ENCODE assay signal across 8 cellular contexts in the genomic region with DNA sequence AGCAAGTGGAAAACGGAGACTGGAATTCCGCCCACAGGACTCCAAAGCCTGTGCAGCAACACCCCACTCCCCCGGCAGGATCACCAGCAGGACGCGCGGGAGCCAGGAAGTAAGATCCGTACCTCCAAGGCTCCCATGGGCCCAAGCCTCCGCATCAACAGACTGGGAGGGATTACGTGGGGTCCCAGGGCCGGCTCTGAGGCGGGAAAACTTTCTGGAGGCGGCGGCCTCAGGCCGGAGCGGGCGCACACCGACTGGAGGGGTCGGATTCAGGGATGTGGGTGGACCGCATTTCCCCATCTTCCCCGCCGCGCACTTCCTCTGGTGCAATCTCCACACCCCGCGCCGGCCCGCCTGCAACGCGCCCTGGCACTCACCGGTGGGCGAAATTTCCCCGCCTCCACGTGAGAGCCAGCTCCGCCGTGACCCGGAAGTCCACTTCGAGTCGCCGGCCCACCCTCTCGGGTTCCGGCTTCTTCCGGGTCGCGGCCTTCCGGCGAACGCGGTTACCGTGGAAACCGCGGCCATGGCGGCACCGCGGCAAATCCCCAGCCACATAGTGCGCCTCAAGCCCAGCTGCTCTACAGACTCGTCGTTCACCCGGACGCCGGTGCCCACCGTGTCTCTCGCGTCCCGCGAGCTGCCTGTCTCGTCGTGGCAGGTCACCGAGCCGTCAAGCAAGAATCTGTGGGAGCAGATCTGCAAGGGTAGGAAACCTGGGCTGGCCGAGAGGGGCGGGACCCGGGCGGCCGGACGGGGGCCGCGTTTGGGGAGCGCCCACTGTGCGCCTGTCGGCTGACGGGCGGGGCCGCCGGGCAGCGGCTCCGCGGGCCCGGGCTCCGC. TPM values are rescaled to one million over a fixed set of nuclear protein-coding genes. Genes with fewer than 3 reads are reported as not detected.
DNase-seq lines count a peak whose midpoint lies in the region; ATAC-seq and TF ChIP-seq lines count a peak whose summit lies in the region.

A gene with protein sequence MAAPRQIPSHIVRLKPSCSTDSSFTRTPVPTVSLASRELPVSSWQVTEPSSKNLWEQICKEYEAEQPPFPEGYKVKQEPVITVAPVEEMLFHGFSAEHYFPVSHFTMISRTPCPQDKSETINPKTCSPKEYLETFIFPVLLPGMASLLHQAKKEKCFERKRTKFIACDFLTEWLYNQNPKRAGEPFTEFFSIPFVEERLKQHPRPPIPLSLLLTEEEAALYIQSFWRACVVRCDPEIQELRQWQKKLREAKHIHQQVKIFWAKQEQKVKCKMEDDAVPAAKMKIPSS (plus strand): TSS at position 491 of the 843 bp plus-strand sequence. CDS start 36 bp downstream, at position 527.
A gene with protein sequence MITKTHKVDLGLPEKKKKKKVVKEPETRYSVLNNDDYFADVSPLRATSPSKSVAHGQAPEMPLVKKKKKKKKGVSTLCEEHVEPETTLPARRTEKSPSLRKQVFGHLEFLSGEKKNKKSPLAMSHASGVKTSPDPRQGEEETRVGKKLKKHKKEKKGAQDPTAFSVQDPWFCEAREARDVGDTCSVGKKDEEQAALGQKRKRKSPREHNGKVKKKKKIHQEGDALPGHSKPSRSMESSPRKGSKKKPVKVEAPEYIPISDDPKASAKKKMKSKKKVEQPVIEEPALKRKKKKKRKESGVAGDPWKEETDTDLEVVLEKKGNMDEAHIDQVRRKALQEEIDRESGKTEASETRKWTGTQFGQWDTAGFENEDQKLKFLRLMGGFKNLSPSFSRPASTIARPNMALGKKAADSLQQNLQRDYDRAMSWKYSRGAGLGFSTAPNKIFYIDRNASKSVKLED (minus strand): TSS at position 447 of the 843 bp plus-strand sequence. CDS start 3,192 bp downstream, outside the sequence.

- in situ Hi-C loops in astrocyte of the cerebellum (cut with HindIII; ENCODE audit: low sequenced_read_pairs): no loop called here

- peak; percentile 21 for DNase-seq in NCI-H1417 treated with DMSO at 0.1 percent for 48 hours (lab: John Stamatoyannopoulos, UW)
- peak; percentile 85 for DNase-seq in T-helper 22 cell (ENCODE audit: low read depth)
- DNase-seq in astrocyte of the cerebellum (ENCODE audit: low read depth): peak; percentile 70
- peak; percentile 96 for DNase-seq in hepatic stellate cell (ENCODE audit: low spot score)
- DNase-seq in vagina (ENCODE audit: extremely low spot score in 2 of 2): no peak

- TF ChIP-seq CTCF in astrocyte of the cerebellum (IDR thresholded peaks at IDR 0.05; ENCODE audit: low read depth, low read length, missing control alignments) (no peak), vagina (IDR thresholded peaks at IDR 0.05) (peak in 1 of 3 experiments; percentile 4)

- H3K27me3 ChIP-seq in rectal smooth muscle tissue (ENCODE audit: control insufficient read depth, insufficient read depth, low read length) (no peaks in the 10 kb centered on the region), vagina (no peaks in the 10 kb centered on the region)

- H3K4me1 ChIP-seq in rectal smooth muscle tissue (ENCODE audit: control insufficient read depth, insufficient read depth, low read length) (peaks cover 3% of the 10 kb centered on the region), vagina (peaks cover 27% of the 10 kb centered on the region)

- H3K9ac ChIP-seq in rectal smooth muscle tissue (ENCODE audit: low read length): peak within 1 kb of the TSS; percentile 45

- peak within 1 kb of the TSS; percentile 68 for H3K4me3 ChIP-seq in astrocyte of the cerebellum (ENCODE audit: low read depth, low read length)
- H3K4me3 ChIP-seq in rectal smooth muscle tissue (ENCODE audit: low read length): peak within 1 kb of the TSS; percentile 90
- peak within 1 kb of the TSS; percentile 85 to 99 for H3K4me3 ChIP-seq in vagina

- intact Hi-C loops in vagina (cut with DNase I): loop anchor here (5.0 kb wide), 1 partner anchor 164 kb away; a partner anchor contains a TSS

- H3K27ac ChIP-seq in rectal smooth muscle tissue (ENCODE audit: low read depth, low read length) (peak within 1 kb of the TSS; percentile 65), vagina (peak within 1 kb of the TSS; percentile 77)

- TF ChIP-seq POLR2A in vagina (IDR thresholded peaks at IDR 0.05): peak in 1 of 2 donors; percentile 36

- peak; percentile 96 for ATAC-seq in GM18498 (IDR thresholded peaks at IDR 0.05; ENCODE audit: unreplicated experiment)
- peak; percentile 97 for ATAC-seq in HG02798 (IDR thresholded peaks at IDR 0.05; ENCODE audit: poor library complexity, unreplicated experiment)

- H3K36me3 ChIP-seq in rectal smooth muscle tissue (ENCODE audit: control insufficient read depth, insufficient read depth, low read length) (peaks cover 11% of the 10 kb centered on the region), vagina (peaks cover 0 to 10% of the 10 kb centered on the region in 2 donors)

- H3K9me3 ChIP-seq in vagina: no peaks in the 10 kb centered on the region

RNA-seq across cellular contexts. Expression of the first gene that starts in this region (rescaled TPM):
- 19.2 TPM for total RNA-seq in vagina

RNA-seq across cellular contexts. Expression of the second gene that starts in this region (rescaled TPM):
- 7.9 TPM for total RNA-seq in vagina

Comparison
In these comparisons a context has a peak if more than half of its experiments do, and no peak if none do; other contexts are left out.
1. DNase-seq: peak in NCI-H1417 treated with DMSO at 0.1 percent for 48 hours (single experiment), T-helper 22 cell (single experiment), astrocyte of the cerebellum (single experiment) and hepatic stellate cell (single experiment); none in vagina (0 of 2).
2. Peak in every context shown above with its lines, with median percentiles within 50 percentile points of each other: H3K4me3 ChIP-seq.